In the genomic region with DNA sequence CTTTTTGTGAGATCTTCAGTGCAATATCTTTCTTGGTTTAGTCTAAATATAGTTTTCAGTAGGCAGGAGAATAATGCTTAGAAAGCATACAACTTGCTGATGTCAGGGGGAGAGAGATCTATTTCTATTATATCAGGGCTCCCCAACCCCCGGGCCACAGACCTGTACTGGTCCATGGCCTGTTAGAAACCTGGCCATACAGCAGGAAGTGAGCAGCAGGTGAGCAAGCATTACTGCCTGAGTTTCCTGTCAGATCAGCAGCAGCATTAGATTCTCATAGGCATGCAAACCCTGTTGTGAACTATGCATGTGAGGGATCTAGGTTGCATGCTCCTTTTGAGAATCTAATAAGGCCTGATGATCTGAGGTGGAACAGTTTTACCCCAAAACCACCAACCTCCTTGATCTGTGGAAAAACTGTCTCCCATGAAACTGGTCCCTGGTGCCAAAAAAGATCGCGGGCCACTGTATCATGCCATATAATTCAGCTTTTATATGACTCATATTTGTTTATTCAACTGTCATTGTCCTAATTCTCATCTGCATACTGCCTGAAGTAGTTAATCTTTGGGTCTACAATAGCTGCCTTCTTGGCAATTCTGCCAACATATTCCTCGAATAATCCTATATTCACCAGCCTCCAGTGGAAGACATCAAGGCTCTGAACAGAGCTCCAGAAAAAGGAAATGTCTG, we compare ENCODE assay signal across 18 cellular contexts.
DNase-seq lines count a peak whose midpoint lies in the region; ATAC-seq lines count a peak whose summit lies in the region.
"Had no signal": no experiment of that assay in that cellular context is flagged by ENCODE, and none has a peak within 500 bp of the region (broad histone marks: within the 10 kb centered on the region; RNA-seq: fewer than 3 reads in every experiment).

No MANE protein-coding gene starts in this region.

- peak overlapping the region; percentile 71 for H3K27ac Mint-ChIP-seq in T-helper 1 cell treated with Interleukin-12 subunit alpha and Interleukin-12 subunit beta and Interleukin-4 antibody, amounts not matched to agents 30 μg/mL and 1 μg/mL, for 36 hours
- peak overlapping the region; percentile 74 for H3K27ac Mint-ChIP-seq in memory B cell

- H3K27me3 Mint-ChIP-seq in T-helper 1 cell treated with Interleukin-12 subunit alpha and Interleukin-12 subunit beta and Interleukin-4 antibody, amounts not matched to agents 30 μg/mL and 1 μg/mL, for 36 hours (ENCODE audit: low read depth): no peaks in the 10 kb centered on the region
- no peaks in the 10 kb centered on the region for H3K27me3 Mint-ChIP-seq in memory B cell

- peaks cover 27% of the 10 kb centered on the region for H3K4me1 Mint-ChIP-seq in T-helper 1 cell treated with Interleukin-12 subunit alpha and Interleukin-12 subunit beta and Interleukin-4 antibody, amounts not matched to agents 30 μg/mL and 1 μg/mL, for 36 hours (ENCODE audit: low read depth)
- peaks cover 17% of the 10 kb centered on the region for H3K4me1 Mint-ChIP-seq in memory B cell

- H3K36me3 Mint-ChIP-seq in T-helper 1 cell treated with Interleukin-12 subunit alpha and Interleukin-12 subunit beta and Interleukin-4 antibody, amounts not matched to agents 30 μg/mL and 1 μg/mL, for 36 hours (ENCODE audit: low read depth): peaks cover 7% of the 10 kb centered on the region
- H3K36me3 Mint-ChIP-seq in memory B cell: peaks cover 6% of the 10 kb centered on the region

- ATAC-seq in GM21526 (IDR thresholded peaks at IDR 0.05; ENCODE audit: low FRiP score, unreplicated experiment) (peak; percentile 31), memory B cell (ENCODE audit: low read depth) (no peak), GM19397 (IDR thresholded peaks at IDR 0.05; ENCODE audit: unreplicated experiment) (no peak)

- DNase-seq in NCI-H510A treated with DMSO at 0.1 percent for 48 hours (lab: John Stamatoyannopoulos, UW) (peak; percentile 4), NCI-H510A (lab: John Stamatoyannopoulos, UW) (no peak), memory B cell (ENCODE audit: low spot score in 2 of 2) (no peak), SW480 (ENCODE audit: low spot score) (no peak), NCI-H2171 treated with DMSO at 0.1 percent for 48 hours (lab: John Stamatoyannopoulos, UW) (no peak)
- DNase-seq: adrenal gland; dorsolateral prefrontal cortex; EL; glutamatergic neuron; H7; KBM-7; lower lobe of right lung; NCI-H2171; pancreas; stimulated activated CD4-positive, alpha-beta T cell treated with anti-CD3 and anti-CD28 coated beads, Interleukin-4, amount 100 ng/mL, for 1 hour had no signal

- H3K9me3 Mint-ChIP-seq in T-helper 1 cell treated with Interleukin-12 subunit alpha and Interleukin-12 subunit beta and Interleukin-4 antibody, amounts not matched to agents 30 μg/mL and 1 μg/mL, for 36 hours: peaks cover 19% of the 10 kb centered on the region
- peaks cover 8% of the 10 kb centered on the region for H3K9me3 Mint-ChIP-seq in memory B cell

- H3K4me3 Mint-ChIP-seq in T-helper 1 cell treated with Interleukin-12 subunit alpha and Interleukin-12 subunit beta and Interleukin-4 antibody, amounts not matched to agents 30 μg/mL and 1 μg/mL, for 36 hours: no peak overlapping the region
- H3K4me3 Mint-ChIP-seq in memory B cell: no peak overlapping the region
